ENCODE assay signal across 21 cellular contexts in the genomic region with DNA sequence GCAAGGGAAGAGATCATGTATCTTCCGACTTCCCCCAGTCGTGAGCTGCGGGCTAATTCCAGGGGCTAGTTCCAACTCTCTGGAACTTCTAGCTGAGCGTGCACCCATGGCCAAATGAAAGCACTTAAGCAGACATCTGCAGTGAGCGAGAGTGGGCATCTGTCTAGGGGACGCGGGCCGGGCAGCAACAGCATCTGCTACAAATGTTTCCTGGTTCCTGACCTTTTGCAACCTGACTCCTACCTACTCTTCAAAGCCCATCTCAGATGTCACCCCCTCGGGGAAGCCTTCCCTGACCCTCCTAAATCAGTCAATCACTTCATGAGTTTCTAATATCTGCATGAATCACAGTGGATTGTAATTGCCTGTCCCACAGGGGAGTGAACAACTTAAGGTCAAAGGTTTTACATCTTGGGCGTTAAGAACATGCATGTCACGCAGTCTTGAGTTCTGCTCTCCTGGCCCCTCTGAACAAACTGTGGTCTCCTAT.
A peak's percentile ranks its signal among the peaks of the same experiment; 100 is the strongest.
DNase-seq lines count a peak whose midpoint lies in the region; ATAC-seq, FAIRE-seq and TF ChIP-seq lines count a peak whose summit lies in the region.
"Had no signal": no experiment of that assay in that cellular context is flagged by ENCODE, and none has a peak within 500 bp of the region (broad histone marks: within the 10 kb centered on the region; RNA-seq: fewer than 3 reads in every experiment).

No MANE protein-coding gene starts in this region.

- ATAC-seq in HepG2: no peak
- ATAC-seq in right lobe of liver: no peak
- no peak for ATAC-seq in HG03097 (IDR thresholded peaks at IDR 0.05; ENCODE audit: low FRiP score, unreplicated experiment)
- ATAC-seq in GM21825 (IDR thresholded peaks at IDR 0.05; ENCODE audit: unreplicated experiment): no peak
- ATAC-seq: HCT116 had no signal

- TF ChIP-seq CTCF in HepG2 (CRISPR knock-in tag; IDR thresholded peaks at IDR 0.05) (no peak), right lobe of liver (IDR thresholded peaks at IDR 0.05) (no peak), fibroblast of villous mesenchyme (IDR thresholded peaks at IDR 0.05; ENCODE audit: insufficient read depth, low read depth, low read length) (no peak), sigmoid colon (IDR thresholded peaks at IDR 0.05) (no peak)

- DNase-seq in HepG2 (ENCODE audit: low spot score) (no peak), right lobe of liver (no peak), fibroblast of villous mesenchyme (ENCODE audit: low read depth) (peak; percentile 9), sigmoid colon (peak; percentile 56), DMS79 (lab: John Stamatoyannopoulos, UW) (no peak), NCI-H774 (lab: John Stamatoyannopoulos, UW) (no peak)
- DNase-seq: C1 segment of cervical spinal cord, DMS53, NCI-H187 treated with DMSO at 0.1 percent for 48 hours, NCI-H2171, NCI-H446 treated with DMSO at 0.1 percent for 48 hours, NCI-H748 treated with DMSO at 0.1 percent for 48 hours, Peyer's patch, SHP77 treated with DMSO at 0.1 percent for 48 hours had no signal

- H3K79me2 ChIP-seq in HepG2 (ENCODE audit: insufficient read depth, low read length): no peaks in the 10 kb centered on the region

- intact Hi-C loops in HepG2 (cut with micrococcal nuclease; ENCODE audit: unreplicated experiment): loop anchor here (5.0 kb wide), 1 partner anchor 40 kb away; no protein-coding TSS in a partner anchor
- intact Hi-C loops in right lobe of liver (cut with DNase I): no loop called here
- intact Hi-C loops in sigmoid colon (cut with DNase I): no loop called here

- POLR2A ChIA-PET in HepG2 (lab: Yijun Ruan, JAX): interaction anchor here (0.8 to 3.1 kb wide), 4 partner anchors 11 to 28 kb away, joined by 4 to 25 read pairs (median 6); no protein-coding TSS in a partner anchor

- H2AFZ ChIP-seq in HepG2 (ENCODE audit: low read length): no peak overlapping the region

- WGBS in HepG2 (ENCODE audit: low lambda C conversion rate): 42% methylated on average over 11 of the region's 11 CpGs
- 63% methylated on average over 1 of the region's 11 CpGs for WGBS in right lobe of liver (ENCODE audit: insufficient coverage, low coverage, low lambda C conversion rate, missing lambda C conversion rate)
- 86 to 92% methylated on average over 11 of the region's 11 CpGs for WGBS in sigmoid colon, 2 donors

- H3K27ac ChIP-seq in HepG2 (ENCODE audit: extremely low read length, insufficient read depth, low read length): no peak overlapping the region
- no peak overlapping the region for H3K27ac ChIP-seq in right lobe of liver
- no peak overlapping the region for H3K27ac ChIP-seq in sigmoid colon
- H3K27ac ChIP-seq: HL-60, KMS-11, Peyer's patch had no signal

- no peak for TF ChIP-seq EP300 in HepG2 (IDR thresholded peaks at IDR 0.05; ENCODE audit: low read depth in 2 of 2, low read length in 2 of 2)
- TF ChIP-seq EP300 in HepG2 (CRISPR knock-in tag; IDR thresholded peaks at IDR 0.05; ENCODE audit: borderline replicate concordance): no peak
- TF ChIP-seq EP300 in sigmoid colon (IDR thresholded peaks at IDR 0.05): no peak

- H3K9me3 ChIP-seq in HepG2 (ENCODE audit: low read length) (peaks cover 7% of the 10 kb centered on the region; the same call in 1 of the 2 replicates), right lobe of liver (no peaks in the 10 kb centered on the region), sigmoid colon (no peaks in the 10 kb centered on the region)
- H3K9me3 ChIP-seq: Peyer's patch had no signal

- TF ChIP-seq RAD21 in HepG2 (CRISPR knock-in tag; IDR thresholded peaks at IDR 0.05): no peak

- no peak for FAIRE-seq in HepG2 (lab: Jason Lieb, UNC)
- FAIRE-seq: A204.1, GM12891 had no signal

- H3K27me3 ChIP-seq in HepG2 (ENCODE audit: control insufficient read depth in 1 of 2, insufficient read depth in 2 of 2, low read length in 2 of 2) (peaks cover 0 to 15% of the 10 kb centered on the region in 2 experiments; a peak in 2 of 5 replicates), right lobe of liver (no peaks in the 10 kb centered on the region), sigmoid colon (no peaks in the 10 kb centered on the region)
- H3K27me3 ChIP-seq: Peyer's patch had no signal

- H3K4me2 ChIP-seq in HepG2 (ENCODE audit: low read depth, low read length): no peak overlapping the region
- H3K4me2 ChIP-seq: KMS-11 had no signal

- no peak for TF ChIP-seq POLR2A in HepG2 (IDR thresholded peaks at IDR 0.05; ENCODE audit: insufficient read depth in 1 of 2, low read depth in 2 of 2, low read length in 2 of 2)
- no peak for TF ChIP-seq POLR2A in right lobe of liver (IDR thresholded peaks at IDR 0.05)
- no peak for TF ChIP-seq POLR2A in sigmoid colon (IDR thresholded peaks at IDR 0.05)

- H3K36me3 ChIP-seq in HepG2 (replicated peaks in 1 of 2; ENCODE audit: control insufficient read depth in 1 of 2, insufficient read depth in 2 of 2, low read length in 2 of 2): no peaks in the 10 kb centered on the region
- no peaks in the 10 kb centered on the region for H3K36me3 ChIP-seq in right lobe of liver
- H3K36me3 ChIP-seq in sigmoid colon: no peaks in the 10 kb centered on the region
- H3K36me3 ChIP-seq: Peyer's patch had no signal

- no peak overlapping the region for H3K4me3 ChIP-seq in HepG2 (replicated peaks in 1 of 3; ENCODE audit: insufficient read depth in 1 of 3, low read depth in 2 of 3, low read length in 3 of 3)
- no peak overlapping the region for H3K4me3 ChIP-seq in right lobe of liver
- H3K4me3 ChIP-seq in fibroblast of villous mesenchyme (ENCODE audit: low read depth, low read length): no peak overlapping the region
- H3K4me3 ChIP-seq in sigmoid colon: no peak overlapping the region
- H3K4me3 ChIP-seq: Peyer's patch had no signal

- H3K4me1 ChIP-seq in HepG2 (ENCODE audit: insufficient read depth, low read length): peaks cover 72% of the 10 kb centered on the region
- H3K4me1 ChIP-seq in right lobe of liver: peaks cover 0 to 17% (median 7%) of the 10 kb centered on the region in 4 donors
- H3K4me1 ChIP-seq in sigmoid colon: no peaks in the 10 kb centered on the region
- H3K4me1 ChIP-seq: Peyer's patch had no signal

- no peak overlapping the region for H3K9ac ChIP-seq in HepG2 (ENCODE audit: insufficient read depth, low read depth, low read length)
- H3K9ac ChIP-seq: KMS-11 had no signal

- no TSS peak for BruUV-seq in HepG2 (replicated peaks; lab: Mats Ljungman, UMichigan)

- CTCF ChIA-PET in HepG2 (lab: Yijun Ruan, JAX; ENCODE audit: low intra/inter-chr PET ratio, low total read pairs): no interaction called here

- in situ Hi-C loops in HepG2 (cut with HindIII; ENCODE audit: extremely low pct_ligation_motif_present, low pct_unique_long_range_greater_than_20kb): no loop called here

- no peaks in the 10 kb centered on the region for H4K20me1 ChIP-seq in HepG2 (ENCODE audit: insufficient read depth, low read length)

TF ChIP-seq in HepG2, 621 proteins besides CTCF, POLR2A, EP300 and RAD21 (continues in another document):
- TF ChIP-seq, protein P1, sequence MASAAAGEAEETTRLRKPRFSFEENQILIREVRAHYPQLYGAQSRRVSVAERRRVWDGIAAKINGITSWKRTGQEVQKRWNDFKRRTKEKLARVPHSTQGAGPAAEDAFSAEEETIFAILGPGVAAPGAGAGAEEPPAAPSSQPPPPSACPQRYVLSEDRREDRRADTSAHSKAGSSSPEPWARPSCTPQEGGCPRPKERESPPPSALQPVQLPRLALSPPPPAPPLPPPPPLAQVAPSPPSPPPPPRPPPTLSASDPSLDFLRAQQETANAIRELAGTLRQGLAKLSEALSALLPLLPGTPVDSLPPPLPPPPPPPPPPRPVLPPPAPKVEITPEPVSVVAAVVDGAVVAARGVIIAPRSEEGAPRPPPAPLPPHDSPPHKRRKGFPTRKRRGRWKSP (CRISPR knock-in tag; IDR thresholded peaks at IDR 0.05): no peak
- TF ChIP-seq POGK (CRISPR knock-in tag; conservative IDR thresholded peaks at IDR 0.05) (no peak), KLF6 (CRISPR knock-in tag; IDR thresholded peaks at IDR 0.05) (no peak), ZNF761 (CRISPR knock-in tag; conservative IDR thresholded peaks at IDR 0.05) (no peak), ZSCAN20 (CRISPR knock-in tag; IDR thresholded peaks at IDR 0.05; ENCODE audit: borderline replicate concordance) (no peak), MEIS2 (CRISPR knock-in tag; IDR thresholded peaks at IDR 0.05) (no peak), NFATC3 (CRISPR knock-in tag; IDR thresholded peaks at IDR 0.05) (no peak), ZNF253 (CRISPR knock-in tag; IDR thresholded peaks at IDR 0.05; ENCODE audit: borderline replicate concordance) (no peak), KLF13 (CRISPR knock-in tag; IDR thresholded peaks at IDR 0.05) (no peak), BRD4 (CRISPR knock-in tag; IDR thresholded peaks at IDR 0.05) (no peak)
- TF ChIP-seq, protein P2, sequence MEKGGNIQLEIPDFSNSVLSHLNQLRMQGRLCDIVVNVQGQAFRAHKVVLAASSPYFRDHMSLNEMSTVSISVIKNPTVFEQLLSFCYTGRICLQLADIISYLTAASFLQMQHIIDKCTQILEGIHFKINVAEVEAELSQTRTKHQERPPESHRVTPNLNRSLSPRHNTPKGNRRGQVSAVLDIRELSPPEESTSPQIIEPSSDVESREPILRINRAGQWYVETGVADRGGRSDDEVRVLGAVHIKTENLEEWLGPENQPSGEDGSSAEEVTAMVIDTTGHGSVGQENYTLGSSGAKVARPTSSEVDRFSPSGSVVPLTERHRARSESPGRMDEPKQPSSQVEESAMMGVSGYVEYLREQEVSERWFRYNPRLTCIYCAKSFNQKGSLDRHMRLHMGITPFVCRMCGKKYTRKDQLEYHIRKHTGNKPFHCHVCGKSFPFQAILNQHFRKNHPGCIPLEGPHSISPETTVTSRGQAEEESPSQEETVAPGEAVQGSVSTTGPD (CRISPR knock-in tag; IDR thresholded peaks at IDR 0.05): no peak

Comparison
In these comparisons a context has a peak if more than half of its experiments do, and no peak if none do; other contexts are left out.
1. DNase-seq: peak in fibroblast of villous mesenchyme (single experiment) and sigmoid colon (single experiment); none in HepG2 (single experiment), right lobe of liver (0 of 3), DMS79 (single experiment) and NCI-H774 (single experiment).